Comparison of ENCODE assay signal across 1 cellular context in the genomic region with DNA sequence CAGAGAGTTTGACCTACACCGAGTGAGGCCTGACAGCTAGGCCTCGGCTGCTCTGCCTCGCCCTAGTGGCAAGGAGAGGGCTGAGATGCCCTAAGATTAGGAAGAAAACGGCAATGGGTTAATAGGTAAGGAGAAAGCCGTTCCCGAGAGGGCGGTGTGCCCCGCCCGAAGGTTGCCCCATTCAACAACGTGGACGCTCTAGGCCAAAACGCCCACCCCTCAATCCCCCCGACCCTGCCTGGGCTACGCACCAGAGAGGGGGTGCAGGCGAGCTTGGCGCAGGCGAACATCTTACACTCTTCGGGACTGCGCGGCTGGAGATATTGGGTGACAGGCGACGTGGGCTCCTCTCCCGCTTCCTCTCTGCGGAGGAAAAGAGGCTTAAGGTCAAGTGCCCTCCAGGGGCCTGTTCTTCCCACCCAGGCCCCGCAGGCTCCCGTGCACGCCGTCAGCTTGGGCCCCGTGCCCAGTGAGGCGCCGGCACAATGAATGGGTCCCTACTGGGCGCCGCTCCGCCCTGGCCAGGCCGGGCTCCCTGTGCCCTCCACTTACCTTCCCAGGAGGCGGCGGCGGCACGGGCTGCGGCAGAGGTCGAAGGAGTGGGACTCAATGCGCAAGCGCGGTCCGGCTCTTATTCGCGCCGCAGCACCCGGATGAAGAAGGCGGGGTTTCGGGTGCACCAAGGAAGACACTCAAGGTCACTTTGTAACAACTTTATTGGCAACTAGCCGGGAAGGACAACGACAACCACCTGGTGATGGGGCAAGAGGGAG.
TF ChIP-seq lines count a peak whose summit lies in the region.

A gene (minus strand): TSS at position 607 of the 773 bp plus-strand sequence. CDS start 317 bp downstream, at position 290.

TF ChIP-seq in K562, 482 proteins besides CTCF, POLR2A, EP300 and RAD21 (continued from another document and continues in another):
- TF ChIP-seq, protein P1, sequence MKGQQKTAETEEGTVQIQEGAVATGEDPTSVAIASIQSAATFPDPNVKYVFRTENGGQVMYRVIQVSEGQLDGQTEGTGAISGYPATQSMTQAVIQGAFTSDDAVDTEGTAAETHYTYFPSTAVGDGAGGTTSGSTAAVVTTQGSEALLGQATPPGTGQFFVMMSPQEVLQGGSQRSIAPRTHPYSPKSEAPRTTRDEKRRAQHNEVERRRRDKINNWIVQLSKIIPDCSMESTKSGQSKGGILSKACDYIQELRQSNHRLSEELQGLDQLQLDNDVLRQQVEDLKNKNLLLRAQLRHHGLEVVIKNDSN (CRISPR knock-in tag; IDR thresholded peaks at IDR 0.05) = no peak; the same call in 1 of the 2 replicates
- peak; percentile 98 for TF ChIP-seq MTA3 (IDR thresholded peaks at IDR 0.05; ENCODE audit: borderline replicate concordance)
- TF ChIP-seq, protein P2, sequence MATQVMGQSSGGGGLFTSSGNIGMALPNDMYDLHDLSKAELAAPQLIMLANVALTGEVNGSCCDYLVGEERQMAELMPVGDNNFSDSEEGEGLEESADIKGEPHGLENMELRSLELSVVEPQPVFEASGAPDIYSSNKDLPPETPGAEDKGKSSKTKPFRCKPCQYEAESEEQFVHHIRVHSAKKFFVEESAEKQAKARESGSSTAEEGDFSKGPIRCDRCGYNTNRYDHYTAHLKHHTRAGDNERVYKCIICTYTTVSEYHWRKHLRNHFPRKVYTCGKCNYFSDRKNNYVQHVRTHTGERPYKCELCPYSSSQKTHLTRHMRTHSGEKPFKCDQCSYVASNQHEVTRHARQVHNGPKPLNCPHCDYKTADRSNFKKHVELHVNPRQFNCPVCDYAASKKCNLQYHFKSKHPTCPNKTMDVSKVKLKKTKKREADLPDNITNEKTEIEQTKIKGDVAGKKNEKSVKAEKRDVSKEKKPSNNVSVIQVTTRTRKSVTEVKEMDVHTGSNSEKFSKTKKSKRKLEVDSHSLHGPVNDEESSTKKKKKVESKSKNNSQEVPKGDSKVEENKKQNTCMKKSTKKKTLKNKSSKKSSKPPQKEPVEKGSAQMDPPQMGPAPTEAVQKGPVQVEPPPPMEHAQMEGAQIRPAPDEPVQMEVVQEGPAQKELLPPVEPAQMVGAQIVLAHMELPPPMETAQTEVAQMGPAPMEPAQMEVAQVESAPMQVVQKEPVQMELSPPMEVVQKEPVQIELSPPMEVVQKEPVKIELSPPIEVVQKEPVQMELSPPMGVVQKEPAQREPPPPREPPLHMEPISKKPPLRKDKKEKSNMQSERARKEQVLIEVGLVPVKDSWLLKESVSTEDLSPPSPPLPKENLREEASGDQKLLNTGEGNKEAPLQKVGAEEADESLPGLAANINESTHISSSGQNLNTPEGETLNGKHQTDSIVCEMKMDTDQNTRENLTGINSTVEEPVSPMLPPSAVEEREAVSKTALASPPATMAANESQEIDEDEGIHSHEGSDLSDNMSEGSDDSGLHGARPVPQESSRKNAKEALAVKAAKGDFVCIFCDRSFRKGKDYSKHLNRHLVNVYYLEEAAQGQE (CRISPR knock-in tag; IDR thresholded peaks at IDR 0.05; ENCODE audit: low read depth) = peak; percentile 71; the same call in 1 of the 2 replicates
- TF ChIP-seq TEAD2 (tag; IDR thresholded peaks at IDR 0.05) = no peak
- TF ChIP-seq, protein P3, sequence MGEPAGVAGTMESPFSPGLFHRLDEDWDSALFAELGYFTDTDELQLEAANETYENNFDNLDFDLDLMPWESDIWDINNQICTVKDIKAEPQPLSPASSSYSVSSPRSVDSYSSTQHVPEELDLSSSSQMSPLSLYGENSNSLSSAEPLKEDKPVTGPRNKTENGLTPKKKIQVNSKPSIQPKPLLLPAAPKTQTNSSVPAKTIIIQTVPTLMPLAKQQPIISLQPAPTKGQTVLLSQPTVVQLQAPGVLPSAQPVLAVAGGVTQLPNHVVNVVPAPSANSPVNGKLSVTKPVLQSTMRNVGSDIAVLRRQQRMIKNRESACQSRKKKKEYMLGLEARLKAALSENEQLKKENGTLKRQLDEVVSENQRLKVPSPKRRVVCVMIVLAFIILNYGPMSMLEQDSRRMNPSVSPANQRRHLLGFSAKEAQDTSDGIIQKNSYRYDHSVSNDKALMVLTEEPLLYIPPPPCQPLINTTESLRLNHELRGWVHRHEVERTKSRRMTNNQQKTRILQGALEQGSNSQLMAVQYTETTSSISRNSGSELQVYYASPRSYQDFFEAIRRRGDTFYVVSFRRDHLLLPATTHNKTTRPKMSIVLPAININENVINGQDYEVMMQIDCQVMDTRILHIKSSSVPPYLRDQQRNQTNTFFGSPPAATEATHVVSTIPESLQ (CRISPR knock-in tag; IDR thresholded peaks at IDR 0.05) = peak; percentile 80; the same call in 1 of the 2 replicates
- TF ChIP-seq RBM14 (IDR thresholded peaks at IDR 0.05; ENCODE audit: borderline replicate concordance, insufficient read depth, low read depth, low read length) = no peak
- TF ChIP-seq PHF20 (IDR thresholded peaks at IDR 0.05; ENCODE audit: partially characterized antibody) = peak; percentile 92
- 0 out of 2 replicates have a peak, but pooled peaks have one; percentile 41 for TF ChIP-seq ZNF780A (CRISPR knock-in tag; IDR thresholded peaks at IDR 0.05)
- TF ChIP-seq, protein P4, sequence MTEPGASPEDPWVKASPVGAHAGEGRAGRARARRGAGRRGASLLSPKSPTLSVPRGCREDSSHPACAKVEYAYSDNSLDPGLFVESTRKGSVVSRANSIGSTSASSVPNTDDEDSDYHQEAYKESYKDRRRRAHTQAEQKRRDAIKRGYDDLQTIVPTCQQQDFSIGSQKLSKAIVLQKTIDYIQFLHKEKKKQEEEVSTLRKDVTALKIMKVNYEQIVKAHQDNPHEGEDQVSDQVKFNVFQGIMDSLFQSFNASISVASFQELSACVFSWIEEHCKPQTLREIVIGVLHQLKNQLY (CRISPR knock-in tag; conservative IDR thresholded peaks at IDR 0.05) = no peak
- peak; percentile 78 for TF ChIP-seq FIP1L1 (IDR thresholded peaks at IDR 0.05; ENCODE audit: low read depth, low read length, poor library complexity, severe bottlenecking)
- TF ChIP-seq ATF1 (CRISPR knock-in tag; IDR thresholded peaks at IDR 0.05) = no peak
- peak; percentile 86; the same call in 1 of the 2 replicates for TF ChIP-seq ATF1 (tag; IDR thresholded peaks at IDR 0.05)
- TF ChIP-seq TRIM24 (IDR thresholded peaks at IDR 0.05) = peak in 1 of 2 experiments; percentile 84; a peak in 2 of 4 replicates
- TF ChIP-seq, protein P5, sequence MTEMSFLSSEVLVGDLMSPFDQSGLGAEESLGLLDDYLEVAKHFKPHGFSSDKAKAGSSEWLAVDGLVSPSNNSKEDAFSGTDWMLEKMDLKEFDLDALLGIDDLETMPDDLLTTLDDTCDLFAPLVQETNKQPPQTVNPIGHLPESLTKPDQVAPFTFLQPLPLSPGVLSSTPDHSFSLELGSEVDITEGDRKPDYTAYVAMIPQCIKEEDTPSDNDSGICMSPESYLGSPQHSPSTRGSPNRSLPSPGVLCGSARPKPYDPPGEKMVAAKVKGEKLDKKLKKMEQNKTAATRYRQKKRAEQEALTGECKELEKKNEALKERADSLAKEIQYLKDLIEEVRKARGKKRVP (CRISPR knock-in tag; IDR thresholded peaks at IDR 0.05) = no peak
- TF ChIP-seq, protein P6, sequence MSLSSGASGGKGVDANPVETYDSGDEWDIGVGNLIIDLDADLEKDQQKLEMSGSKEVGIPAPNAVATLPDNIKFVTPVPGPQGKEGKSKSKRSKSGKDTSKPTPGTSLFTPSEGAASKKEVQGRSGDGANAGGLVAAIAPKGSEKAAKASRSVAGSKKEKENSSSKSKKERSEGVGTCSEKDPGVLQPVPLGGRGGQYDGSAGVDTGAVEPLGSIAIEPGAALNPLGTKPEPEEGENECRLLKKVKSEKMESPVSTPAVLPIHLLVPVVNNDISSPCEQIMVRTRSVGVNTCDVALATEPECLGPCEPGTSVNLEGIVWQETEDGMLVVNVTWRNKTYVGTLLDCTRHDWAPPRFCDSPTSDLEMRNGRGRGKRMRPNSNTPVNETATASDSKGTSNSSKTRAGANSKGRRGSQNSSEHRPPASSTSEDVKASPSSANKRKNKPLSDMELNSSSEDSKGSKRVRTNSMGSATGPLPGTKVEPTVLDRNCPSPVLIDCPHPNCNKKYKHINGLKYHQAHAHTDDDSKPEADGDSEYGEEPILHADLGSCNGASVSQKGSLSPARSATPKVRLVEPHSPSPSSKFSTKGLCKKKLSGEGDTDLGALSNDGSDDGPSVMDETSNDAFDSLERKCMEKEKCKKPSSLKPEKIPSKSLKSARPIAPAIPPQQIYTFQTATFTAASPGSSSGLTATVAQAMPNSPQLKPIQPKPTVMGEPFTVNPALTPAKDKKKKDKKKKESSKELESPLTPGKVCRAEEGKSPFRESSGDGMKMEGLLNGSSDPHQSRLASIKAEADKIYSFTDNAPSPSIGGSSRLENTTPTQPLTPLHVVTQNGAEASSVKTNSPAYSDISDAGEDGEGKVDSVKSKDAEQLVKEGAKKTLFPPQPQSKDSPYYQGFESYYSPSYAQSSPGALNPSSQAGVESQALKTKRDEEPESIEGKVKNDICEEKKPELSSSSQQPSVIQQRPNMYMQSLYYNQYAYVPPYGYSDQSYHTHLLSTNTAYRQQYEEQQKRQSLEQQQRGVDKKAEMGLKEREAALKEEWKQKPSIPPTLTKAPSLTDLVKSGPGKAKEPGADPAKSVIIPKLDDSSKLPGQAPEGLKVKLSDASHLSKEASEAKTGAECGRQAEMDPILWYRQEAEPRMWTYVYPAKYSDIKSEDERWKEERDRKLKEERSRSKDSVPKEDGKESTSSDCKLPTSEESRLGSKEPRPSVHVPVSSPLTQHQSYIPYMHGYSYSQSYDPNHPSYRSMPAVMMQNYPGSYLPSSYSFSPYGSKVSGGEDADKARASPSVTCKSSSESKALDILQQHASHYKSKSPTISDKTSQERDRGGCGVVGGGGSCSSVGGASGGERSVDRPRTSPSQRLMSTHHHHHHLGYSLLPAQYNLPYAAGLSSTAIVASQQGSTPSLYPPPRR (CRISPR knock-in tag; IDR thresholded peaks at IDR 0.05; ENCODE audit: borderline replicate concordance) = peak; percentile 73
- TF ChIP-seq ETV1 (tag; conservative IDR thresholded peaks at IDR 0.05; ENCODE audit: low read depth) = peak; percentile 60
- peak; percentile 74; the same call in 1 of the 2 replicates for TF ChIP-seq FOXP1 (CRISPR knock-in tag; IDR thresholded peaks at IDR 0.05)
- TF ChIP-seq MEF2D (tag; conservative IDR thresholded peaks at IDR 0.05; ENCODE audit: low read depth) = 0 out of 2 replicates have a peak, but pooled peaks have one; percentile 39
- TF ChIP-seq ZNF197 (CRISPR knock-in tag; IDR thresholded peaks at IDR 0.05; ENCODE audit: low read depth) = no peak
- no peak for TF ChIP-seq KAT8 (IDR thresholded peaks at IDR 0.05; ENCODE audit: low read depth)
- TF ChIP-seq, protein P7, sequence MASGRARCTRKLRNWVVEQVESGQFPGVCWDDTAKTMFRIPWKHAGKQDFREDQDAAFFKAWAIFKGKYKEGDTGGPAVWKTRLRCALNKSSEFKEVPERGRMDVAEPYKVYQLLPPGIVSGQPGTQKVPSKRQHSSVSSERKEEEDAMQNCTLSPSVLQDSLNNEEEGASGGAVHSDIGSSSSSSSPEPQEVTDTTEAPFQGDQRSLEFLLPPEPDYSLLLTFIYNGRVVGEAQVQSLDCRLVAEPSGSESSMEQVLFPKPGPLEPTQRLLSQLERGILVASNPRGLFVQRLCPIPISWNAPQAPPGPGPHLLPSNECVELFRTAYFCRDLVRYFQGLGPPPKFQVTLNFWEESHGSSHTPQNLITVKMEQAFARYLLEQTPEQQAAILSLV (tag; IDR thresholded peaks at IDR 0.05) = peak; percentile 9; the same call in 1 of the 2 replicates
- TF ChIP-seq ZNF217 (CRISPR knock-in tag; IDR thresholded peaks at IDR 0.05) = no peak
- no peak for TF ChIP-seq CBX8 (IDR thresholded peaks at IDR 0.05; ENCODE audit: borderline replicate concordance, extremely low read depth, low read depth, low read length, poor library complexity, severe bottlenecking)
- TF ChIP-seq SRSF9 (IDR thresholded peaks at IDR 0.05; ENCODE audit: borderline replicate concordance, low read depth, low read length) = no peak
- TF ChIP-seq, protein P8, sequence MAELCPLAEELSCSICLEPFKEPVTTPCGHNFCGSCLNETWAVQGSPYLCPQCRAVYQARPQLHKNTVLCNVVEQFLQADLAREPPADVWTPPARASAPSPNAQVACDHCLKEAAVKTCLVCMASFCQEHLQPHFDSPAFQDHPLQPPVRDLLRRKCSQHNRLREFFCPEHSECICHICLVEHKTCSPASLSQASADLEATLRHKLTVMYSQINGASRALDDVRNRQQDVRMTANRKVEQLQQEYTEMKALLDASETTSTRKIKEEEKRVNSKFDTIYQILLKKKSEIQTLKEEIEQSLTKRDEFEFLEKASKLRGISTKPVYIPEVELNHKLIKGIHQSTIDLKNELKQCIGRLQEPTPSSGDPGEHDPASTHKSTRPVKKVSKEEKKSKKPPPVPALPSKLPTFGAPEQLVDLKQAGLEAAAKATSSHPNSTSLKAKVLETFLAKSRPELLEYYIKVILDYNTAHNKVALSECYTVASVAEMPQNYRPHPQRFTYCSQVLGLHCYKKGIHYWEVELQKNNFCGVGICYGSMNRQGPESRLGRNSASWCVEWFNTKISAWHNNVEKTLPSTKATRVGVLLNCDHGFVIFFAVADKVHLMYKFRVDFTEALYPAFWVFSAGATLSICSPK (IDR thresholded peaks at IDR 0.05; ENCODE audit: borderline replicate concordance) = peak; percentile 81; the same call in 1 of the 2 replicates
- TF ChIP-seq, protein P9, sequence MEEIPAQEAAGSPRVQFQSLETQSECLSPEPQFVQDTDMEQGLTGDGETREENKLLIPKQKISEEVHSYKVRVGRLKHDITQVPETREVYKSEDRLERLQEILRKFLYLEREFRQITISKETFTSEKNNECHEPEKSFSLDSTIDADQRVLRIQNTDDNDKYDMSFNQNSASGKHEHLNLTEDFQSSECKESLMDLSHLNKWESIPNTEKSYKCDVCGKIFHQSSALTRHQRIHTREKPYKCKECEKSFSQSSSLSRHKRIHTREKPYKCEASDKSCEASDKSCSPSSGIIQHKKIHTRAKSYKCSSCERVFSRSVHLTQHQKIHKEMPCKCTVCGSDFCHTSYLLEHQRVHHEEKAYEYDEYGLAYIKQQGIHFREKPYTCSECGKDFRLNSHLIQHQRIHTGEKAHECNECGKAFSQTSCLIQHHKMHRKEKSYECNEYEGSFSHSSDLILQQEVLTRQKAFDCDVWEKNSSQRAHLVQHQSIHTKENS (CRISPR knock-in tag; IDR thresholded peaks at IDR 0.05) = no peak
- 0 out of 2 replicates have a peak, but pooled peaks have one; percentile 56 for TF ChIP-seq CBFB (CRISPR knock-in tag; IDR thresholded peaks at IDR 0.05)
- TF ChIP-seq ZNF561 (CRISPR knock-in tag; conservative IDR thresholded peaks at IDR 0.05) = no peak
- peak; percentile 58; the same call in 1 of the 2 replicates for TF ChIP-seq HDAC2 (IDR thresholded peaks at IDR 0.05)
